Comparison of ENCODE assay signal across 20 cellular contexts in genomic region chr4:148076964-148077363, GRCh38.
"Had no signal": no experiment of that assay in that cellular context is flagged by ENCODE, and none has a peak within 500 bp of the region (broad histone marks: within the 10 kb centered on the region; RNA-seq: fewer than 3 reads in every experiment).

No MANE protein-coding gene starts in this region.

- DNase-seq: activated CD4-positive, alpha-beta T cell treated with anti-CD3 and anti-CD28 coated beads for 4 hours; activated effector memory CD4-positive, alpha-beta T cell treated with Interleukin-2 at 50 U/mL for 16 hours; activated naive CD4-positive, alpha-beta T cell treated with anti-CD3 and anti-CD28 coated beads, Interleukin-2, amount 50 U/mL, for 16 hours; activated T-cell treated with anti-CD3 and anti-CD28 coated beads, Interleukin-2, amount 50 U/mL, for 24 hours; effector memory CD4-positive, alpha-beta T cell; mammary epithelial cell; mucosa of descending colon; naive thymus-derived CD8-positive, alpha-beta T cell; pancreas; retina; stimulated activated CD4-positive, alpha-beta T cell treated with anti-CD3 and anti-CD28 coated beads, Interleukin-15, amount 100 ng/mL, for 24 hours; stimulated activated CD4-positive, alpha-beta T cell treated with anti-CD3 and anti-CD28 coated beads, Interleukin-4, amount 100 ng/mL, for 1 hour; stimulated activated naive CD4-positive, alpha-beta T cell treated with Interleukin-2 at 50 U/mL for 16 hours; substantia nigra had no signal

- H3K27ac Mint-ChIP-seq: activated CD4-positive, alpha-beta memory T cell treated with anti-CD3 and anti-CD28 coated beads, Interleukin-2, amount 10 ng/mL, durations not matched to agents 7 days and 5 days; activated T-cell treated with anti-CD3 and anti-CD28 coated beads, Interleukin-2, amount 50 U/mL, for 24 hours; WTC11 had no signal

- H3K4me1 ChIP-seq: pancreas had no signal

- ATAC-seq: gastroesophageal sphincter; left lobe of liver; mucosa of descending colon; naive thymus-derived CD8-positive, alpha-beta T cell; pancreas; WTC11 had no signal

- H3K4me3 ChIP-seq: gastroesophageal sphincter, mucosa of descending colon, pancreas, tibial nerve had no signal

- H3K4me1 Mint-ChIP-seq: activated CD4-positive, alpha-beta memory T cell treated with anti-CD3 and anti-CD28 coated beads, Interleukin-2, amount 10 ng/mL, durations not matched to agents 7 days and 5 days had no signal

- H3K4me3 Mint-ChIP-seq: activated CD4-positive, alpha-beta memory T cell treated with anti-CD3 and anti-CD28 coated beads, Interleukin-2, amount 10 ng/mL, durations not matched to agents 7 days and 5 days; activated T-cell treated with anti-CD3 and anti-CD28 coated beads, Interleukin-2, amount 50 U/mL, for 24 hours; dendritic cell treated with granulocyte-macrophage colony-stimulating factor and Interleukin-4, amounts not matched to agents 40 ng/mL and 50 ng/mL, for 4 days; WTC11 had no signal

- H3K27ac ChIP-seq: gastroesophageal sphincter, pancreas had no signal

- H3K27me3 ChIP-seq: gastroesophageal sphincter, pancreas, tibial nerve had no signal

- H3K27me3 Mint-ChIP-seq: activated CD4-positive, alpha-beta memory T cell treated with anti-CD3 and anti-CD28 coated beads, Interleukin-2, amount 10 ng/mL, durations not matched to agents 7 days and 5 days; activated T-cell treated with anti-CD3 and anti-CD28 coated beads, Interleukin-2, amount 50 U/mL, for 24 hours; dendritic cell treated with granulocyte-macrophage colony-stimulating factor and Interleukin-4, amounts not matched to agents 40 ng/mL and 50 ng/mL, for 4 days; naive thymus-derived CD8-positive, alpha-beta T cell had no signal

- H3K9me3 ChIP-seq: pancreas had no signal
